ENCODE assay signal across 9 cellular contexts in the genomic region with DNA sequence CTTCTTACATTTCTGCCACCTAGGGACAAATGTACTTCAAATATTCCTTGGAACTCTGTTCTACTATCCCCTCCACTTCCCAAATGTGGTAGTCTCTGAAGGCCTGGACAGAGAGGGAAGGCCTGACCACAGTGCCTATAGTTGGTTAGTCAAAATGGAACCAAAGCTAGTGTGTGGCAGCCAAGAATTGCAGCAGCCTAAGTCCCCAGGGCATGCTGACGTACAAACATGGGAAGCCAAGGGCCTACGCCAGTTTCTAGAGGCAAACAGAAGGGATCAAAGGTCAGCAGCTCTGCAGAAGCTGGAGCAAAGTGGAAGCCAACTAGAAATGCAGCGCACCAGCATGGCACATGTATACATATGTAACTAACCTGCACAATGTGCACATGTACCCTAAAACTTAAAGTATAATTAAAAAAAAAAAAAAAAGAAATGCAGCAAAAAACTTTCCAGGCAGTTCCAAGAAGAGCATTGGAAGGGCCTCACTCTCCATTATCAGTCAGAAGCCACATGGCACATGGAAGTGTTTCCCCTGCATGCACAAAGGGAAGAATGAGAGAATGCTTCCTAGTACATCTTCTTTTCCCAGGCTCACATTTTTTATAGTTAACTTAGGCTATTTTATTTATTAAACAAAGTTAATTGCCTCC. TPM values are rescaled to one million over a fixed set of nuclear protein-coding genes. Genes with fewer than 3 reads are reported as not detected.
DNase-seq lines count a peak whose midpoint lies in the region; ATAC-seq and TF ChIP-seq lines count a peak whose summit lies in the region.
"Had no signal": no experiment of that assay in that cellular context is flagged by ENCODE, and none has a peak within 500 bp of the region (broad histone marks: within the 10 kb centered on the region; RNA-seq: fewer than 3 reads in every experiment).

No MANE protein-coding gene starts in this region.

- H3K9me3 ChIP-seq in body of pancreas (no peaks in the 10 kb centered on the region), tibial artery (no peaks in the 10 kb centered on the region)
- H3K9me3 ChIP-seq: spleen had no signal

- H3K4me3 ChIP-seq in body of pancreas (no peak overlapping the region), tibial artery (no peak overlapping the region)
- H3K4me3 ChIP-seq: spleen had no signal

- TF ChIP-seq CTCF in body of pancreas (IDR thresholded peaks at IDR 0.05) (no peak), tibial artery (IDR thresholded peaks at IDR 0.05) (no peak)

- H3K4me1 ChIP-seq in body of pancreas (peaks cover 28% of the 10 kb centered on the region), tibial artery (peaks cover 0 to 32% (median 26%) of the 10 kb centered on the region in 4 donors)

- intact Hi-C loops in body of pancreas (cut with DNase I) (no loop called here), tibial artery (cut with DNase I; ENCODE audit: low total_unique reads) (no loop called here)

- H3K36me3 ChIP-seq in body of pancreas (replicated peaks in 1 of 2; ENCODE audit: insufficient read depth in 1 of 2, low read depth in 2 of 2) (no peaks in the 10 kb centered on the region), tibial artery (no peaks in the 10 kb centered on the region)
- H3K36me3 ChIP-seq: spleen had no signal

- H3K27ac ChIP-seq in body of pancreas: peak overlapping the region in 3 of 4 donors; percentile 43 to 80 (median 79)
- peak overlapping the region; percentile 68 to 71 for H3K27ac ChIP-seq in tibial artery
- H3K27ac ChIP-seq: spleen had no signal

- H3K27me3 ChIP-seq in body of pancreas (no peaks in the 10 kb centered on the region), tibial artery (no peaks in the 10 kb centered on the region)
- H3K27me3 ChIP-seq: spleen had no signal

- peak; percentile 93 for ATAC-seq in body of pancreas
- peak; percentile 79 for ATAC-seq in left lobe of liver
- ATAC-seq in HG03442 (IDR thresholded peaks at IDR 0.05; ENCODE audit: unreplicated experiment): no peak
- ATAC-seq in GM21619 (IDR thresholded peaks at IDR 0.05; ENCODE audit: unreplicated experiment): no peak

- WGBS in body of pancreas, 2 donors: 17 to 21% methylated on average over 3 of the region's 3 CpGs

- TF ChIP-seq POLR2A in body of pancreas (IDR thresholded peaks at IDR 0.05): no peak

- DNase-seq in NCI-H1417 (lab: John Stamatoyannopoulos, UW) (peak in 2 of 3 experiments; percentile 3 to 7), NCI-H1417 treated with DMSO at 0.1 percent for 48 hours (lab: John Stamatoyannopoulos, UW) (no peak), body of pancreas (peak; percentile 75 to 88 (median 80)), left lobe of liver (ENCODE audit: low spot score) (peak; percentile 93), tibial artery (peak; percentile 76 to 93), NCI-H1048 (lab: John Stamatoyannopoulos, UW) (no peak)
- DNase-seq: spleen had no signal

RNA-seq across cellular contexts. Expression of a gene that starts 39.4 kb away (rescaled TPM):
- total RNA-seq in body of pancreas: 10 to 100 TPM; 18.5 to 28.3 TPM
- total RNA-seq in left lobe of liver: 58.6 TPM

Comparison
In these comparisons a context has a peak if more than half of its experiments do, and no peak if none do; other contexts are left out.
1. DNase-seq: peak in NCI-H1417 (2 of 3), body of pancreas (4 of 4), left lobe of liver (single experiment) and tibial artery (2 of 2); none in NCI-H1417 treated with DMSO at 0.1 percent for 48 hours (single experiment) and NCI-H1048 (single experiment).
2. ATAC-seq: peak in body of pancreas (single experiment) and left lobe of liver (single experiment); none in HG03442 (single experiment) and GM21619 (single experiment).